8 cellular contexts compared by ENCODE assay signal in the genomic region with DNA sequence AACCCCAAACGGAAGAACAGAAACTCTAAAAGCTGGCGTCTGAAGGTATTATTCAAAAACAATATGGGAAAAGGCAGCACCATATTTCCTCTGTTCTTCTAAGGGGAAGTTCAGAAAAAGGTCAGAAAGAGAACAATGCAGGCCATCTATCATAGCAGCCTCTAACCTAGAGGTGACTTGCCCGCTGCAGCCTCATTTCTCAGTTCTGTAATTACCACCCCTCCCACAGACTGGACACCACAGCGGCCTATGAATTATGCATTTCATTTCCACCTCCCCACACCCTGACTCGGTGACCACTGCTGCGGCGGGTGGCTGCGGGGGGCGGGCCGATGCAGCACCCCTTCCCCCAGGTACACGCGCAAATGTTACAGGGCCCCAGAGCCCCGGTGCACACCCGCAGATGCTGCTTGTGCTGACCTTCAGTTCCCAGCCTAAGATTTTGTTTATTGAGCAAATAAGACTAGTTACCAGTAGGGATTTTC.
DNase-seq lines count a peak whose midpoint lies in the region; ATAC-seq and TF ChIP-seq lines count a peak whose summit lies in the region.

No MANE protein-coding gene starts in this region.

- no peaks in the 10 kb centered on the region for H3K27me3 Mint-ChIP-seq in CD8-positive, alpha-beta memory T cell
- H3K27me3 Mint-ChIP-seq in endodermal cell (ENCODE audit: insufficient read depth) = peaks cover 9% of the 10 kb centered on the region

- no peaks in the 10 kb centered on the region for H3K9me3 ChIP-seq in CD8-positive, alpha-beta memory T cell (ENCODE audit: low read length)
- no peaks in the 10 kb centered on the region for H3K9me3 ChIP-seq in adrenal gland (replicated peaks in 1 of 3)
- no peaks in the 10 kb centered on the region for H3K9me3 ChIP-seq in osteoblast (ENCODE audit: low read depth, low read length)
- no peaks in the 10 kb centered on the region for H3K9me3 ChIP-seq in endodermal cell (ENCODE audit: control insufficient read depth, low read length)
- H3K9me3 ChIP-seq in HAP-1 = no peaks in the 10 kb centered on the region

- ATAC-seq in GM19395 (IDR thresholded peaks at IDR 0.05; ENCODE audit: unreplicated experiment) (peak; percentile 85), HG03432 (IDR thresholded peaks at IDR 0.05; ENCODE audit: unreplicated experiment) (peak; percentile 94)

- intact Hi-C loops in adrenal gland (cut with DNase I) = loop anchor here in 1 of 2 donors (5.0 kb wide), 1 partner anchor 348 kb away; no protein-coding TSS in a partner anchor

- no peak overlapping the region for H3K4me2 ChIP-seq in osteoblast (ENCODE audit: insufficient read depth, low read length)

- no peaks in the 10 kb centered on the region for H3K36me3 ChIP-seq in CD8-positive, alpha-beta memory T cell (ENCODE audit: insufficient read depth, low read length)
- H3K36me3 ChIP-seq in adrenal gland (replicated peaks in 1 of 2) (no peaks in the 10 kb centered on the region), osteoblast (ENCODE audit: insufficient read depth, low read length) (peaks cover 16% of the 10 kb centered on the region), endodermal cell (ENCODE audit: control insufficient read depth, insufficient read depth, low read length) (peaks cover 12% of the 10 kb centered on the region), HAP-1 (replicated peaks) (no peaks in the 10 kb centered on the region)

- peaks cover 12% of the 10 kb centered on the region for H4K20me1 ChIP-seq in osteoblast (ENCODE audit: insufficient read depth, low read length)

- H3K9me3 Mint-ChIP-seq in CD8-positive, alpha-beta memory T cell = no peaks in the 10 kb centered on the region
- H3K9me3 Mint-ChIP-seq in endodermal cell = no peaks in the 10 kb centered on the region

- peaks cover 25 to 44% (median 29%) of the 10 kb centered on the region in 3 donors for H3K4me1 Mint-ChIP-seq in CD8-positive, alpha-beta memory T cell
- peaks cover 45% of the 10 kb centered on the region for H3K4me1 Mint-ChIP-seq in endodermal cell

- peak overlapping the region in 7 of 8 donors; percentile 18 to 91 (median 31) for H3K27ac Mint-ChIP-seq in CD8-positive, alpha-beta memory T cell
- H3K27ac Mint-ChIP-seq in endodermal cell = no peak overlapping the region

- in situ Hi-C loops in HAP-1 (cut with MboI; ENCODE audit: low sequenced_read_pairs) = no loop called here

- TF ChIP-seq POLR2A in adrenal gland (IDR thresholded peaks at IDR 0.05) = no peak

- no peak overlapping the region for H3K4me3 ChIP-seq in CD8-positive, alpha-beta memory T cell (ENCODE audit: low read length)
- H3K4me3 ChIP-seq in adrenal gland (no peak overlapping the region), osteoblast (ENCODE audit: insufficient read depth, low read length) (no peak overlapping the region), endodermal cell (ENCODE audit: low read length) (no peak overlapping the region), HAP-1 (no peak overlapping the region)

- H3K27me3 ChIP-seq in CD8-positive, alpha-beta memory T cell (ENCODE audit: insufficient read depth, low read length, poor library complexity, severe bottlenecking) = no peaks in the 10 kb centered on the region
- no peaks in the 10 kb centered on the region for H3K27me3 ChIP-seq in adrenal gland
- no peaks in the 10 kb centered on the region for H3K27me3 ChIP-seq in osteoblast (ENCODE audit: insufficient read depth, low read length)
- H3K27me3 ChIP-seq in endodermal cell (ENCODE audit: control insufficient read depth, insufficient read depth, low read length, poor library complexity, severe bottlenecking) = no peaks in the 10 kb centered on the region
- no peaks in the 10 kb centered on the region for H3K27me3 ChIP-seq in HAP-1 (ENCODE audit: low read depth)

- no peak overlapping the region for H3K9ac ChIP-seq in endodermal cell (ENCODE audit: extremely low read depth, low read length, poor library complexity, severe bottlenecking)

- no peak overlapping the region for H3K27ac ChIP-seq in CD8-positive, alpha-beta memory T cell (ENCODE audit: low read depth, low read length)
- H3K27ac ChIP-seq in adrenal gland (peak overlapping the region in 2 of 5 donors; percentile 44 to 80), osteoblast (ENCODE audit: low read depth, low read length) (peak overlapping the region; percentile 42), endodermal cell (ENCODE audit: low read depth, low read length) (no peak overlapping the region)

- TF ChIP-seq CTCF in adrenal gland (IDR thresholded peaks at IDR 0.05) (no peak), osteoblast (IDR thresholded peaks at IDR 0.05; ENCODE audit: extremely low read depth, low read depth, low read length) (no peak), endodermal cell (conservative IDR thresholded peaks at IDR 0.05) (no peak)

- H3K36me3 Mint-ChIP-seq in CD8-positive, alpha-beta memory T cell = peaks cover 0 to 7% (median 5%) of the 10 kb centered on the region in 3 donors
- H3K36me3 Mint-ChIP-seq in endodermal cell (ENCODE audit: low read depth) = peaks cover 23% of the 10 kb centered on the region

- H3K4me1 ChIP-seq in CD8-positive, alpha-beta memory T cell (ENCODE audit: insufficient read depth, low read length) = peaks cover 54% of the 10 kb centered on the region
- H3K4me1 ChIP-seq in adrenal gland (replicated peaks in 1 of 2) = peaks cover 0 to 34% of the 10 kb centered on the region in 2 donors
- H3K4me1 ChIP-seq in osteoblast (ENCODE audit: insufficient read depth, low read length) = peaks cover 21% of the 10 kb centered on the region
- peaks cover 24% of the 10 kb centered on the region for H3K4me1 ChIP-seq in endodermal cell (ENCODE audit: control insufficient read depth, insufficient read depth, low read length)
- H3K4me1 ChIP-seq in HAP-1 = no peaks in the 10 kb centered on the region

- H2AFZ ChIP-seq in osteoblast (ENCODE audit: low read length) = no peak overlapping the region

- 45 to 72% (median 66%) methylated on average over 14 of the region's 14 CpGs for WGBS in adrenal gland, 4 donors
- 90% methylated on average over 4 to 14 of the region's 14 CpGs for WGBS in endodermal cell (ENCODE audit: insufficient coverage in 1 of 2, insufficient read length in 1 of 2), 2 experiments

- DNase-seq in CD8-positive, alpha-beta memory T cell = peak in 1 of 5 donors; percentile 28
- peak in 4 of 7 donors; percentile 29 to 72 (median 40) for DNase-seq in adrenal gland
- no peak for DNase-seq in osteoblast (ENCODE audit: insufficient read length, low spot score, missing footprints)
- DNase-seq in cerebellar nuclear complex (lab: John Stamatoyannopoulos, UW) = no peak
- no peak for DNase-seq in endodermal cell
- no peak for DNase-seq in HAP-1 (ENCODE audit: low spot score in 2 of 2)

- POLR2A ChIA-PET in CD8-positive, alpha-beta memory T cell (lab: Charles Lee) = no interaction called here

- peak overlapping the region in 2 of 7 donors; percentile 35 to 41 for H3K4me3 Mint-ChIP-seq in CD8-positive, alpha-beta memory T cell
- H3K4me3 Mint-ChIP-seq in endodermal cell = no peak overlapping the region

- CTCF ChIA-PET in CD8-positive, alpha-beta memory T cell (lab: Charles Lee) = no interaction called here

- peaks cover 86% of the 10 kb centered on the region for H3K79me2 ChIP-seq in osteoblast (ENCODE audit: insufficient read depth, low read length)

Comparison
In these comparisons a context has a peak if more than half of its experiments do, and no peak if none do; other contexts are left out.
1. DNase-seq: peak in adrenal gland (4 of 7); none in osteoblast (single experiment), cerebellar nuclear complex (0 of 2), endodermal cell (single experiment) and HAP-1 (0 of 2).